Comparison of ENCODE assay signal across 22 cellular contexts in the genomic region with DNA sequence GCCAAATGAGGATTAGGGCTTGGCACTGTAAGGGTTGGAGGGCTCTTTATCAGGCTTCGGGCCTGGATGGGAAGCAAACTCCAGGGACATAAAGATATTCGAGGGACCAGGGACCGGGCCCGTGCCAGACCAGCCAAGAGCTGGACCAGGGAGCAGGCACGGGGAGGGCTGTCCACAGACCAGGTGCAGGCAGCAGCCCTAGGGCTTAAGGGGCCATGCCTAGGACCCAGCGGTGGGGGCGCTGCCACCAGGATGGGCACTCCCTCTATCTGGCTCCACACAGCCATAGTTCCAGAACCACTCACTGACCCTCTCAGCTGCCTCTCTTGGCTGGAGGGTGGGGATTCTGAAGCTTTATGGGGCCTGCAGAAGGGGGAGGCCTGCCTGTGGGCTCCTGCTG.
"Had no signal": no experiment of that assay in that cellular context is flagged by ENCODE, and none has a peak within 500 bp of the region (broad histone marks: within the 10 kb centered on the region; RNA-seq: fewer than 3 reads in every experiment).

No MANE protein-coding gene starts in this region.

- H3K9me3 Mint-ChIP-seq: activated naive CD4-positive, alpha-beta T cell treated with anti-CD3 and anti-CD28 coated beads, Interleukin-2, amount 50 U/mL, for 24 hours; activated T-helper 1 cell treated with anti-CD3 and anti-CD28 coated beads, Interleukin-12 subunit alpha, Interleukin-12 subunit beta, Interleukin-2, Interleukin-4 antibody, amounts not matched to agents 30 ng/mL and 10 ng/mL and 1 ng/mL, durations not matched to agents 14 hours and 24 hours and 36 hours had no signal

- H3K4me3 ChIP-seq: breast epithelium had no signal

- H3K27me3 ChIP-seq: breast epithelium had no signal

- H3K4me3 Mint-ChIP-seq: activated CD8-positive, alpha-beta T cell treated with anti-CD3 and anti-CD28 coated beads, Interleukin-2, amount 10 ng/mL, durations not matched to agents 7 days and 5 days; activated naive CD4-positive, alpha-beta T cell treated with anti-CD3 and anti-CD28 coated beads, Interleukin-2, amount 50 U/mL, for 24 hours; activated T-helper 1 cell treated with anti-CD3 and anti-CD28 coated beads, Interleukin-12 subunit alpha, Interleukin-12 subunit beta, Interleukin-2, Interleukin-4 antibody, amounts not matched to agents 30 ng/mL and 10 ng/mL and 1 ng/mL, durations not matched to agents 14 hours and 24 hours and 36 hours had no signal

- H3K27ac ChIP-seq: breast epithelium, WERI-Rb-1 had no signal

- ATAC-seq: activated CD8-positive, alpha-beta T cell treated with anti-CD3 and anti-CD28 coated beads, Interleukin-2, amount 10 ng/mL, durations not matched to agents 7 days and 5 days; PC-3 had no signal

- H3K4me1 ChIP-seq: breast epithelium had no signal

- H3K4me1 Mint-ChIP-seq: activated naive CD4-positive, alpha-beta T cell treated with anti-CD3 and anti-CD28 coated beads, Interleukin-2, amount 50 U/mL, for 24 hours had no signal

- H3K36me3 Mint-ChIP-seq: activated naive CD4-positive, alpha-beta T cell treated with anti-CD3 and anti-CD28 coated beads, Interleukin-2, amount 50 U/mL, for 24 hours had no signal

- H3K36me3 ChIP-seq: breast epithelium, WERI-Rb-1 had no signal

- H3K27ac Mint-ChIP-seq: activated CD8-positive, alpha-beta T cell treated with anti-CD3 and anti-CD28 coated beads, Interleukin-2, amount 10 ng/mL, durations not matched to agents 7 days and 5 days; activated naive CD4-positive, alpha-beta T cell treated with anti-CD3 and anti-CD28 coated beads, Interleukin-2, amount 50 U/mL, for 24 hours; activated T-helper 1 cell treated with anti-CD3 and anti-CD28 coated beads, Interleukin-12 subunit alpha, Interleukin-12 subunit beta, Interleukin-2, Interleukin-4 antibody, amounts not matched to agents 30 ng/mL and 10 ng/mL and 1 ng/mL, durations not matched to agents 14 hours and 24 hours and 36 hours had no signal

- DNase-seq: activated CD4-positive, alpha-beta T cell treated with anti-CD3 and anti-CD28 coated beads for 4 hours; activated CD4-positive, alpha-beta T cell treated with anti-CD3 and anti-CD28 coated beads, Interleukin-2, amount 50 U/mL, for 4 hours; activated CD8-positive, alpha-beta memory T cell treated with anti-CD3 and anti-CD28 coated beads, Interleukin-2, amount 50 U/mL, for 48 hours; activated CD8-positive, alpha-beta T cell treated with anti-CD3 and anti-CD28 coated beads, Interleukin-2, amount 10 ng/mL, durations not matched to agents 7 days and 5 days; activated effector memory CD4-positive, alpha-beta T cell treated with Interleukin-2 at 50 U/mL for 16 hours; activated naive CD4-positive, alpha-beta T cell; activated T-cell treated with anti-CD3 and anti-CD28 coated beads, Interleukin-2, amount 50 U/mL, for 1 hour; aorta; central memory CD4-positive, alpha-beta T cell; MM.1S; NCI-H1105; NCI-H187 treated with DMSO at 0.1 percent for 48 hours; NCI-H2081 treated with DMSO at 0.1 percent for 48 hours; NCI-H345; NCI-H510A; PC-3; SIG-M5; T-helper 1 cell had no signal
